ENCODE assay signal across 23 cellular contexts in genomic region chr3:15651396-15651795, GRCh38.
"Had no signal": no experiment of that assay in that cellular context is flagged by ENCODE, and none has a peak within 500 bp of the region (broad histone marks: within the 10 kb centered on the region; RNA-seq: fewer than 3 reads in every experiment).

No MANE protein-coding gene starts in this region.

- H3K36me3 ChIP-seq: breast epithelium, gastrocnemius medialis, neutrophil, spleen, tibial nerve had no signal

- ATAC-seq: activated CD8-positive, alpha-beta memory T cell treated with anti-CD3 and anti-CD28 coated beads, Interleukin-2, amount 10 ng/mL, durations not matched to agents 7 days and 5 days; activated CD8-positive, alpha-beta T cell treated with anti-CD3 and anti-CD28 coated beads, Interleukin-2, amount 10 ng/mL, durations not matched to agents 7 days and 5 days; activated naive CD4-positive, alpha-beta T cell treated with anti-CD3 and anti-CD28 coated beads, Interleukin-2, amount 50 U/mL, for 72 hours; gastrocnemius medialis; left ventricle myocardium superior; right cardiac atrium had no signal

- H3K9me3 ChIP-seq: gastrocnemius medialis had no signal

- H3K4me3 Mint-ChIP-seq: activated CD8-positive, alpha-beta memory T cell treated with anti-CD3 and anti-CD28 coated beads, Interleukin-2, amount 10 ng/mL, durations not matched to agents 7 days and 5 days; activated CD8-positive, alpha-beta T cell treated with anti-CD3 and anti-CD28 coated beads, Interleukin-2, amount 10 ng/mL, durations not matched to agents 7 days and 5 days; nephron had no signal

- H3K27me3 ChIP-seq: breast epithelium, gastrocnemius medialis, spleen, tibial nerve had no signal

- H3K4me3 ChIP-seq: breast epithelium, gastrocnemius medialis, spleen, tibial nerve had no signal

- H3K4me1 ChIP-seq: breast epithelium had no signal

- DNase-seq: activated CD4-positive, alpha-beta T cell treated with anti-CD3 and anti-CD28 coated beads for 1 hour; activated CD4-positive, alpha-beta T cell treated with anti-CD3 and anti-CD28 coated beads, Interleukin-2, amount 50 U/mL, for 1 hour; activated CD8-positive, alpha-beta memory T cell treated with anti-CD3 and anti-CD28 coated beads, Interleukin-2, amount 10 ng/mL, durations not matched to agents 7 days and 5 days; activated CD8-positive, alpha-beta T cell treated with anti-CD3 and anti-CD28 coated beads, Interleukin-2, amount 10 ng/mL, durations not matched to agents 7 days and 5 days; activated naive CD4-positive, alpha-beta T cell; activated T-cell treated with anti-CD3 and anti-CD28 coated beads, Interleukin-2, amount 50 U/mL, for 48 hours; central memory CD4-positive, alpha-beta T cell; effector CD8-positive, alpha-beta T cell; gastrocnemius medialis; glutamatergic neuron; islet precursor cell; left ventricle myocardium superior; mammary epithelial cell; right cardiac atrium; spleen; stimulated activated naive CD4-positive, alpha-beta T cell treated with Interleukin-2 at 50 U/mL for 16 hours; T-helper 2 cell had no signal

- H3K27ac ChIP-seq: breast epithelium, epithelial cell of prostate, gastrocnemius medialis, neutrophil, spleen, tibial nerve had no signal

- H3K27ac Mint-ChIP-seq: activated CD8-positive, alpha-beta memory T cell treated with anti-CD3 and anti-CD28 coated beads, Interleukin-2, amount 10 ng/mL, durations not matched to agents 7 days and 5 days; activated CD8-positive, alpha-beta T cell treated with anti-CD3 and anti-CD28 coated beads, Interleukin-2, amount 10 ng/mL, durations not matched to agents 7 days and 5 days; activated naive CD4-positive, alpha-beta T cell treated with anti-CD3 and anti-CD28 coated beads, Interleukin-2, amount 50 U/mL, for 72 hours had no signal
